Comparison of ENCODE assay signal across 1 cellular context in the genomic region with DNA sequence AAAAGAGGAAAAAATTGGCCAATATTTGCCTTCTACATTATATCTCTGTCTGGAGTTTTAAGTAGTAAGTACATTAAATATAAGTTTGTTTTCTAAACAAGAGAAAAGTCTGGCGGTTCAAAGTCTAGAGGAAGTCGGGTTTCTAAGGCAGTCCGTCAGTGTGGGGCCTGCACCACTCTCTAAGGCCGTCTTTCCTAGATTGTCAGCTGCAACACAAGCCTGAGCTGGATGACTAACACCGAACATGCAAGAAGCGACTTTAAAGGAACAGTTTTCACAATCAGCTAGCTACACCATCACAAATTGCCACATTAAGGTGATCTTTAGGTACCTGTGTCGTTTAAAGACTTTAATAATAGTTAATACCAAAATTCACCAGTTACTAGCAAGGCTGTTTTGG.
TF ChIP-seq lines count a peak whose summit lies in the region.

No MANE protein-coding gene starts in this region.

TF ChIP-seq in IMR-90, 13 proteins besides CTCF, POLR2A, EP300 and RAD21:
- TF ChIP-seq FOS (IDR thresholded peaks at IDR 0.05; ENCODE audit: low read depth, low read length) = no peak
- TF ChIP-seq NFE2L2 (IDR thresholded peaks at IDR 0.05; ENCODE audit: low read depth, low read length) = no peak
- TF ChIP-seq RCOR1 (IDR thresholded peaks at IDR 0.05; ENCODE audit: insufficient replicate concordance, low read length) = no peak
- TF ChIP-seq RFX5 (IDR thresholded peaks at IDR 0.05; ENCODE audit: low read depth, low read length) = no peak
- TF ChIP-seq MAZ (IDR thresholded peaks at IDR 0.05; ENCODE audit: borderline replicate concordance, low read depth, low read length) = no peak
- TF ChIP-seq BHLHE40 (IDR thresholded peaks at IDR 0.05; ENCODE audit: low read depth, low read length) = no peak
- TF ChIP-seq, protein P1, sequence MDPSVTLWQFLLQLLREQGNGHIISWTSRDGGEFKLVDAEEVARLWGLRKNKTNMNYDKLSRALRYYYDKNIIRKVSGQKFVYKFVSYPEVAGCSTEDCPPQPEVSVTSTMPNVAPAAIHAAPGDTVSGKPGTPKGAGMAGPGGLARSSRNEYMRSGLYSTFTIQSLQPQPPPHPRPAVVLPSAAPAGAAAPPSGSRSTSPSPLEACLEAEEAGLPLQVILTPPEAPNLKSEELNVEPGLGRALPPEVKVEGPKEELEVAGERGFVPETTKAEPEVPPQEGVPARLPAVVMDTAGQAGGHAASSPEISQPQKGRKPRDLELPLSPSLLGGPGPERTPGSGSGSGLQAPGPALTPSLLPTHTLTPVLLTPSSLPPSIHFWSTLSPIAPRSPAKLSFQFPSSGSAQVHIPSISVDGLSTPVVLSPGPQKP (IDR thresholded peaks at IDR 0.05; ENCODE audit: borderline replicate concordance, low read depth, low read length) = no peak
- no peak for TF ChIP-seq CHD1 (IDR thresholded peaks at IDR 0.05; ENCODE audit: low read depth, low read length)
- no peak for TF ChIP-seq SMC3 (IDR thresholded peaks at IDR 0.05; ENCODE audit: low read depth, low read length)
- TF ChIP-seq, protein P2, sequence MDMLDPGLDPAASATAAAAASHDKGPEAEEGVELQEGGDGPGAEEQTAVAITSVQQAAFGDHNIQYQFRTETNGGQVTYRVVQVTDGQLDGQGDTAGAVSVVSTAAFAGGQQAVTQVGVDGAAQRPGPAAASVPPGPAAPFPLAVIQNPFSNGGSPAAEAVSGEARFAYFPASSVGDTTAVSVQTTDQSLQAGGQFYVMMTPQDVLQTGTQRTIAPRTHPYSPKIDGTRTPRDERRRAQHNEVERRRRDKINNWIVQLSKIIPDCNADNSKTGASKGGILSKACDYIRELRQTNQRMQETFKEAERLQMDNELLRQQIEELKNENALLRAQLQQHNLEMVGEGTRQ (IDR thresholded peaks at IDR 0.05; ENCODE audit: low read depth, low read length) = no peak
- TF ChIP-seq MXI1 (IDR thresholded peaks at IDR 0.05; ENCODE audit: borderline replicate concordance, low read depth, low read length) = no peak
TF ChIP-seq in IMR-90: peak in this region for 0.
